21 cellular contexts compared by ENCODE assay signal in the genomic region with DNA sequence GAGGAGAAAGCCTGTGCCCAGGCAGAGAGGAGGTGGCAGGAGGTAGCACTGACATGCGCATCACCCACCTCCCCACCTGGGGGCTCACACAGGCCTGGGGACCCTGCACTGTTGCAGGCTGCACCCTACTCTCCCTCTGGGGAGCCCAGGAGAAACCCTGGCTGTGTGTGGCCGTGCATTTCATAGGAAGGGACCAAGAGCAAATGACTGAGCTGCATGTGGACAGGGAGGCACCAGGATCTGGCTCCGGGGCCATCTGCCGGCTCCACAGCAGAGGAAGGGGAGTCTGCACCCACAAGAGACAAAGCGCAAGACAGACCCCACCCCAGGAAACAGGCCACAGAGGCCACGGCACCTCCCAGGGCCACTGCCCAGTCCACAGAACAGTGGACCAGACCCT.
"Had no signal": no experiment of that assay in that cellular context is flagged by ENCODE, and none has a peak within 500 bp of the region (broad histone marks: within the 10 kb centered on the region; RNA-seq: fewer than 3 reads in every experiment).

No MANE protein-coding gene starts in this region.

- H3K36me3 Mint-ChIP-seq: stimulated activated effector memory CD8-positive, alpha-beta T cell treated with anti-CD3 and anti-CD28 coated beads, Interleukin-12 subunit alpha, Interleukin-12 subunit beta, amount 100 ng/mL, for 72 hours had no signal

- H3K9me3 ChIP-seq: esophagus squamous epithelium, gastroesophageal sphincter, mucosa of descending colon, tibial artery, upper lobe of left lung, uterus had no signal

- H3K9me3 Mint-ChIP-seq: effector memory CD8-positive, alpha-beta T cell; naive thymus-derived CD8-positive, alpha-beta T cell; stimulated activated effector memory CD8-positive, alpha-beta T cell treated with anti-CD3 and anti-CD28 coated beads, Interleukin-12 subunit alpha, Interleukin-12 subunit beta, amount 100 ng/mL, for 72 hours; stimulated activated naive CD8-positive, alpha-beta T cell treated with anti-CD3 and anti-CD28 coated beads, Interleukin-15, Interleukin-2, amounts not matched to agents 100 ng/mL and 50 ng/mL, for 24 hours had no signal

- H3K27ac Mint-ChIP-seq: stimulated activated naive CD8-positive, alpha-beta T cell treated with anti-CD3 and anti-CD28 coated beads, Interleukin-15, Interleukin-2, amounts not matched to agents 100 ng/mL and 50 ng/mL, for 24 hours had no signal

- H3K4me1 ChIP-seq: esophagus squamous epithelium, gastroesophageal sphincter, tibial artery, upper lobe of left lung, uterus had no signal

- H3K36me3 ChIP-seq: tibial artery, upper lobe of left lung, uterus had no signal

- H3K4me3 Mint-ChIP-seq: effector memory CD8-positive, alpha-beta T cell; naive thymus-derived CD8-positive, alpha-beta T cell; stimulated activated effector memory CD8-positive, alpha-beta T cell treated with anti-CD3 and anti-CD28 coated beads, Interleukin-12 subunit alpha, Interleukin-12 subunit beta, amount 100 ng/mL, for 72 hours; stimulated activated naive CD8-positive, alpha-beta T cell treated with anti-CD3 and anti-CD28 coated beads, Interleukin-15, Interleukin-2, amounts not matched to agents 100 ng/mL and 50 ng/mL, for 24 hours had no signal

- H3K27ac ChIP-seq: epithelial cell of prostate, esophagus squamous epithelium, gastroesophageal sphincter, tibial artery, upper lobe of left lung, uterus had no signal

- H3K4me2 ChIP-seq: smooth muscle cell had no signal

- H3K4me3 ChIP-seq: esophagus squamous epithelium, gastroesophageal sphincter, mucosa of descending colon, smooth muscle cell, tibial artery, upper lobe of left lung, uterus had no signal

- DNase-seq: cortex of kidney; effector memory CD8-positive, alpha-beta T cell; esophagus squamous epithelium; foreskin fibroblast; glutamatergic neuron; islet precursor cell; mammary epithelial cell; mucosa of descending colon; naive thymus-derived CD8-positive, alpha-beta T cell; occipital lobe; stimulated activated CD4-positive, alpha-beta T cell treated with anti-CD3 and anti-CD28 coated beads, Interleukin-2, amount 100 ng/mL, for 48 hours; stimulated activated CD8-positive, alpha-beta memory T cell treated with anti-CD3 and anti-CD28 coated beads, Interleukin-4, amount 100 ng/mL, for 48 hours; tibial artery; upper lobe of left lung; uterus had no signal

- H3K27me3 ChIP-seq: esophagus squamous epithelium, gastroesophageal sphincter, tibial artery, upper lobe of left lung, uterus had no signal

- ATAC-seq: effector memory CD8-positive, alpha-beta T cell; gastroesophageal sphincter; left lobe of liver; mucosa of descending colon; naive thymus-derived CD8-positive, alpha-beta T cell had no signal

- H3K27me3 Mint-ChIP-seq: effector memory CD8-positive, alpha-beta T cell; naive thymus-derived CD8-positive, alpha-beta T cell; stimulated activated naive CD8-positive, alpha-beta T cell treated with anti-CD3 and anti-CD28 coated beads, Interleukin-15, Interleukin-2, amounts not matched to agents 100 ng/mL and 50 ng/mL, for 24 hours had no signal
